ENCODE assay signal across 23 cellular contexts in the genomic region with DNA sequence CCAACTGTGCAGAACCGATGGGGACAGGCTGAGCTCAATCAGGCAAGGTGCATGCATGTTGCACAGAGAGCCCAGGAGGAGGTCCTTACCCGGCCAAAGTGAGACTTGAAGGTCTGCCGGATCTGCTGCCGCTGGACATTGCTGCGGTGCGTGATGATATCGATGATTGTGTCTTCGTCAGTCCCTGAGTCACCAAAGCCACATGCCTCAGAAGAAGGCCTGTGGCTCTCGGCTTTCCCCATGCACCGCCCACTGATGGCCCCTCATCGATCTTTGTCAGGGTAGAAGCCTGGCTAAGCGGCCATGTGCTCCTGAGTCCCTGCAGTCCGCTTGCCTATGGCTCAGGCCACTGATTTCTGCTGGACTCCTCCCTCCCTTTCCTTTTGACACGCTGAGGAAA. TPM values are rescaled to one million over a fixed set of nuclear protein-coding genes. Genes with fewer than 3 reads are reported as not detected.
A peak's percentile ranks its signal among the peaks of the same experiment; 100 is the strongest.
DNase-seq lines count a peak whose midpoint lies in the region; ATAC-seq lines count a peak whose summit lies in the region.
"Had no signal": no experiment of that assay in that cellular context is flagged by ENCODE, and none has a peak within 500 bp of the region (broad histone marks: within the 10 kb centered on the region; RNA-seq: fewer than 3 reads in every experiment).

No MANE protein-coding gene starts in this region.

- H3K36me3 ChIP-seq in subcutaneous abdominal adipose tissue (ENCODE audit: control insufficient read depth in 5 of 5, insufficient read depth in 5 of 5, low read length in 5 of 5): peaks cover 23 to 100% (median 86%) of the 10 kb centered on the region in 5 donors

- H3K4me3 Mint-ChIP-seq in activated naive CD4-positive, alpha-beta T cell treated with anti-CD3 and anti-CD28 coated beads for 36 hours: no peak overlapping the region
- H3K4me3 Mint-ChIP-seq in T-cell: no peak overlapping the region
- H3K4me3 Mint-ChIP-seq in naive B cell: peak overlapping the region in 1 of 8 donors; percentile 67
- H3K4me3 Mint-ChIP-seq: activated T-cell treated with anti-CD3 and anti-CD28 coated beads, Interleukin-2, amount 50 U/mL, for 4 hours; endodermal cell; mesothelial cell of epicardium; neural crest cell had no signal

- peak overlapping the region; percentile 57 for H3K27ac Mint-ChIP-seq in activated naive CD4-positive, alpha-beta T cell treated with anti-CD3 and anti-CD28 coated beads for 36 hours
- peak overlapping the region in 1 of 2 donors; percentile 60 for H3K27ac Mint-ChIP-seq in activated naive CD4-positive, alpha-beta T cell treated with anti-CD3 and anti-CD28 coated beads, Interleukin-2, amount 50 U/mL, for 72 hours
- H3K27ac Mint-ChIP-seq in T-cell (peak overlapping the region; percentile 86 to 92), naive B cell (peak overlapping the region in 5 of 6 donors; percentile 96 to 99 (median 98))
- H3K27ac Mint-ChIP-seq: endodermal cell, mesothelial cell of epicardium had no signal

- in situ Hi-C loops in ACHN (cut with HindIII; ENCODE audit: low pct_ligation_motif_present, low pct_unique_long_range_greater_than_20kb, low sequenced_read_pairs): no loop called here

- H3K4me3 ChIP-seq in subcutaneous abdominal adipose tissue (ENCODE audit: low read depth in 1 of 5, low read length in 5 of 5): no peak overlapping the region
- H3K4me3 ChIP-seq: prostate gland had no signal

- H3K9ac ChIP-seq in subcutaneous abdominal adipose tissue (ENCODE audit: low read length in 5 of 5): no peak overlapping the region

- peak overlapping the region; percentile 57 for H3K27ac ChIP-seq in subcutaneous abdominal adipose tissue (ENCODE audit: low read depth, low read length)
- H3K27ac ChIP-seq: brain microvascular endothelial cell had no signal

- H3K27me3 Mint-ChIP-seq in activated naive CD4-positive, alpha-beta T cell treated with anti-CD3 and anti-CD28 coated beads for 36 hours (ENCODE audit: low read depth): no peaks in the 10 kb centered on the region
- H3K27me3 Mint-ChIP-seq in T-cell (no peaks in the 10 kb centered on the region), naive B cell (peaks cover 0 to 4% (median 0%) of the 10 kb centered on the region in 3 donors)

- peaks cover 49% of the 10 kb centered on the region for H3K36me3 Mint-ChIP-seq in activated naive CD4-positive, alpha-beta T cell treated with anti-CD3 and anti-CD28 coated beads for 36 hours (ENCODE audit: low read depth)
- peaks cover 17 to 33% of the 10 kb centered on the region in 2 donors for H3K36me3 Mint-ChIP-seq in activated naive CD4-positive, alpha-beta T cell treated with anti-CD3 and anti-CD28 coated beads, Interleukin-2, amount 50 U/mL, for 72 hours
- peaks cover 59% of the 10 kb centered on the region for H3K36me3 Mint-ChIP-seq in T-cell
- peaks cover 18 to 42% of the 10 kb centered on the region in 2 donors for H3K36me3 Mint-ChIP-seq in naive B cell

- H3K9me3 Mint-ChIP-seq in activated naive CD4-positive, alpha-beta T cell treated with anti-CD3 and anti-CD28 coated beads for 36 hours: no peaks in the 10 kb centered on the region
- no peaks in the 10 kb centered on the region for H3K9me3 Mint-ChIP-seq in activated naive CD4-positive, alpha-beta T cell treated with anti-CD3 and anti-CD28 coated beads, Interleukin-2, amount 50 U/mL, for 72 hours
- H3K9me3 Mint-ChIP-seq in T-cell (no peaks in the 10 kb centered on the region), naive B cell (no peaks in the 10 kb centered on the region)
- H3K9me3 Mint-ChIP-seq: activated T-cell treated with anti-CD3 and anti-CD28 coated beads, Interleukin-2, amount 50 U/mL, for 4 hours; endodermal cell; mesothelial cell of epicardium; neural crest cell had no signal

- no peak for DNase-seq in activated naive CD4-positive, alpha-beta T cell treated with anti-CD3 and anti-CD28 coated beads for 36 hours
- DNase-seq in activated naive CD4-positive, alpha-beta T cell treated with anti-CD3 and anti-CD28 coated beads, Interleukin-2, amount 50 U/mL, for 72 hours (ENCODE audit: low spot score in 2 of 2): no peak
- no peak for DNase-seq in T-cell
- no peak for DNase-seq in naive B cell
- no peak for DNase-seq in ACHN
- DNase-seq: activated T-cell treated with anti-CD3 and anti-CD28 coated beads, Interleukin-2, amount 50 U/mL, for 4 hours; brain microvascular endothelial cell; endodermal cell; GF-D8; KG1; left colon; MV-4-11; NCI-H187 treated with DMSO at 0.1 percent for 48 hours; NCI-H226; NCI-H82; small intestine; stimulated activated CD4-positive, alpha-beta T cell treated with anti-CD3 and anti-CD28 coated beads, Interleukin-2, amount 100 ng/mL, for 48 hours had no signal

- CTCF ChIA-PET in activated naive CD4-positive, alpha-beta T cell treated with anti-CD3 and anti-CD28 coated beads for 36 hours (lab: Charles Lee): interaction anchor here (0.7 to 12.1 kb wide), 3 partner anchors 8 to 42 kb away, joined by 7 to 392 read pairs (median 9); no protein-coding TSS in a partner anchor
- CTCF ChIA-PET in T-cell (lab: Charles Lee): interaction anchor here (1.1 to 2.5 kb wide), 3 partner anchors 28 to 42 kb away, joined by 4 to 8 read pairs (median 4); no protein-coding TSS in a partner anchor

- no peaks in the 10 kb centered on the region for H3K27me3 ChIP-seq in subcutaneous abdominal adipose tissue (ENCODE audit: control insufficient read depth in 5 of 5, insufficient read depth in 4 of 5, low read length in 5 of 5)
- H3K27me3 ChIP-seq: brain microvascular endothelial cell had no signal

- H3K4me1 Mint-ChIP-seq in activated naive CD4-positive, alpha-beta T cell treated with anti-CD3 and anti-CD28 coated beads for 36 hours (ENCODE audit: low read depth): peaks cover 43% of the 10 kb centered on the region
- H3K4me1 Mint-ChIP-seq in T-cell (peaks cover 41 to 42% (median 41%) of the 10 kb centered on the region in 3 donors), naive B cell (peaks cover 47 to 56% (median 53%) of the 10 kb centered on the region in 3 donors)
- H3K4me1 Mint-ChIP-seq: mesothelial cell of epicardium had no signal

- H3K9me3 ChIP-seq in subcutaneous abdominal adipose tissue (ENCODE audit: control insufficient read depth in 5 of 5, low read length in 5 of 5): no peaks in the 10 kb centered on the region
- H3K9me3 ChIP-seq: prostate gland had no signal

- POLR2A ChIA-PET in T-cell (lab: Charles Lee): no interaction called here

- ATAC-seq in activated naive CD4-positive, alpha-beta T cell treated with anti-CD3 and anti-CD28 coated beads, Interleukin-2, amount 50 U/mL, for 72 hours: no peak
- no peak for ATAC-seq in T-cell (replicated peaks in 1 of 4)
- ATAC-seq in naive B cell (ENCODE audit: low read depth in 2 of 2): no peak
- ATAC-seq in HG03196 (IDR thresholded peaks at IDR 0.05; ENCODE audit: unreplicated experiment): no peak
- no peak for ATAC-seq in GM18861 (IDR thresholded peaks at IDR 0.05; ENCODE audit: unreplicated experiment)
- ATAC-seq: left colon had no signal

- intact Hi-C loops in activated naive CD4-positive, alpha-beta T cell treated with anti-CD3 and anti-CD28 coated beads for 36 hours (cut with micrococcal nuclease): no loop called here

- H3K4me1 ChIP-seq in subcutaneous abdominal adipose tissue (ENCODE audit: control insufficient read depth in 5 of 5, insufficient read depth in 5 of 5, low read length in 5 of 5): peaks cover 0 to 11% (median 4%) of the 10 kb centered on the region in 5 donors
- H3K4me1 ChIP-seq: prostate gland had no signal

RNA-seq across cellular contexts. Expression of a gene that starts 34.8 kb away (rescaled TPM):
- total RNA-seq in activated naive CD4-positive, alpha-beta T cell treated with anti-CD3 and anti-CD28 coated beads for 36 hours: 100 to 1,000 TPM; 272 to 284 TPM
- total RNA-seq in activated naive CD4-positive, alpha-beta T cell treated with anti-CD3 and anti-CD28 coated beads, Interleukin-2, amount 50 U/mL, for 72 hours: 100 to 1,000 TPM; 282 to 356 TPM
- 100 to 1,000 TPM; 266 to 395 (median 345) TPM for total RNA-seq in T-cell
- polyA plus RNA-seq in naive B cell (ENCODE audit: low read depth in 6 of 6): 100 to 1,000 TPM; 183 to 442 (median 326) TPM

RNA-seq across cellular contexts. Expression of a gene that starts 42.0 kb away (rescaled TPM):
- total RNA-seq in activated naive CD4-positive, alpha-beta T cell treated with anti-CD3 and anti-CD28 coated beads for 36 hours: 100 to 1,000 TPM; 238 to 263 TPM
- 100 to 1,000 TPM; 221 to 276 TPM for total RNA-seq in activated naive CD4-positive, alpha-beta T cell treated with anti-CD3 and anti-CD28 coated beads, Interleukin-2, amount 50 U/mL, for 72 hours
- total RNA-seq in T-cell: 100 to 1,000 TPM; 118 to 211 (median 170) TPM
- polyA plus RNA-seq in naive B cell (ENCODE audit: low read depth in 6 of 6): 10 to 100 TPM; 36.2 to 68.2 (median 55.5) TPM
